In genomic region chr7:16402940-16403339, GRCh38 we compare ENCODE assay signal across 18 cellular contexts.
"Had no signal": no experiment of that assay in that cellular context is flagged by ENCODE, and none has a peak within 500 bp of the region (broad histone marks: within the 10 kb centered on the region; RNA-seq: fewer than 3 reads in every experiment).

No MANE protein-coding gene starts in this region.

- DNase-seq: dermis blood vessel endothelial cell; dorsolateral prefrontal cortex; effector CD4-positive, alpha-beta T cell; effector memory CD4-positive, alpha-beta T cell; foreskin keratinocyte; heart left ventricle; hippocampal formation; left cardiac atrium; left lung; left ventricle myocardium superior; lower lobe of right lung; mesenchymal stem cell; mucosa of descending colon; naive B cell; naive thymus-derived CD8-positive, alpha-beta T cell had no signal

- H3K4me1 ChIP-seq: esophagus muscularis mucosa, foreskin keratinocyte, gastroesophageal sphincter, left lung, lower lobe of right lung had no signal

- ATAC-seq: foreskin keratinocyte; gastroesophageal sphincter; heart left ventricle; left cardiac atrium; left lung; lower lobe of right lung; naive thymus-derived CD8-positive, alpha-beta T cell had no signal

- H3K36me3 ChIP-seq: heart left ventricle, left lung, lower lobe of right lung had no signal

- H3K27me3 ChIP-seq: dorsolateral prefrontal cortex, esophagus muscularis mucosa, foreskin keratinocyte, gastroesophageal sphincter, left lung had no signal

- H3K4me3 ChIP-seq: coronary artery, dorsolateral prefrontal cortex, esophagus muscularis mucosa, gastroesophageal sphincter, heart left ventricle, left lung, lower lobe of right lung, mucosa of descending colon had no signal

- H3K27ac ChIP-seq: coronary artery, dorsolateral prefrontal cortex, esophagus muscularis mucosa, foreskin keratinocyte, gastroesophageal sphincter, heart left ventricle, left lung, lower lobe of right lung had no signal
